ENCODE assay signal across 8 cellular contexts in genomic region chr22:44667829-44668189, GRCh38. TPM values are rescaled to one million over a fixed set of nuclear protein-coding genes. Genes with fewer than 3 reads are reported as not detected.
DNase-seq lines count a peak whose midpoint lies in the region; ATAC-seq and TF ChIP-seq lines count a peak whose summit lies in the region.

No MANE protein-coding gene starts in this region.

- peak overlapping the region; percentile 65 to 95 (median 81) for H3K4me3 Mint-ChIP-seq in CD8-positive, alpha-beta memory T cell

- peak overlapping the region; percentile 85 for H3K27ac ChIP-seq in CD8-positive, alpha-beta memory T cell (ENCODE audit: low read depth, low read length)
- H3K27ac ChIP-seq in heart left ventricle (peak overlapping the region in 9 of 12 donors; percentile 31 to 84 (median 56)), smooth muscle cell (ENCODE audit: low read depth) (no peak overlapping the region)

- H3K4me1 Mint-ChIP-seq in CD8-positive, alpha-beta memory T cell, result peaks cover 71 to 85% (median 73%) of the 10 kb centered on the region in 3 donors

- peaks cover 12% of the 10 kb centered on the region for H4K20me1 ChIP-seq in smooth muscle cell (ENCODE audit: low read depth)

- CTCF ChIA-PET in CD8-positive, alpha-beta memory T cell (lab: Charles Lee), result interaction anchor here (5.6 kb wide), 1 partner anchor 16 kb away, joined by 46 read pairs; no protein-coding TSS in a partner anchor

- peak overlapping the region; percentile 78 to 98 (median 92) for H3K27ac Mint-ChIP-seq in CD8-positive, alpha-beta memory T cell

- peaks cover 82% of the 10 kb centered on the region for H3K4me1 ChIP-seq in CD8-positive, alpha-beta memory T cell (ENCODE audit: insufficient read depth, low read length)
- H3K4me1 ChIP-seq in heart left ventricle (peaks cover 0 to 70% (median 15%) of the 10 kb centered on the region in 12 donors), smooth muscle cell (ENCODE audit: low read depth) (peaks cover 5% of the 10 kb centered on the region)

- H3K27me3 ChIP-seq in CD8-positive, alpha-beta memory T cell (ENCODE audit: insufficient read depth, low read length, poor library complexity, severe bottlenecking), result no peaks in the 10 kb centered on the region
- H3K27me3 ChIP-seq in heart left ventricle, result peaks cover 0 to 10% (median 0%) of the 10 kb centered on the region in 9 donors
- H3K27me3 ChIP-seq in smooth muscle cell (ENCODE audit: low read depth), result no peaks in the 10 kb centered on the region

- peak overlapping the region; percentile 66 for H3K9ac ChIP-seq in smooth muscle cell (ENCODE audit: low read depth)

- peak overlapping the region; percentile 94 for H3K4me2 ChIP-seq in smooth muscle cell

- H3K36me3 ChIP-seq in CD8-positive, alpha-beta memory T cell (ENCODE audit: insufficient read depth, low read length), result no peaks in the 10 kb centered on the region
- H3K36me3 ChIP-seq in heart left ventricle (no peaks in the 10 kb centered on the region), smooth muscle cell (ENCODE audit: low read depth) (no peaks in the 10 kb centered on the region)

- no peaks in the 10 kb centered on the region for H3F3A ChIP-seq in smooth muscle cell (ENCODE audit: low read depth)

- TF ChIP-seq CTCF in heart left ventricle (IDR thresholded peaks at IDR 0.05) (no peak), smooth muscle cell (IDR thresholded peaks at IDR 0.05; ENCODE audit: borderline replicate concordance, insufficient read depth, poor library complexity, severe bottlenecking) (no peak)

- no peak for TF ChIP-seq POLR2A in heart left ventricle (IDR thresholded peaks at IDR 0.05)

- peak; percentile 77 to 91 (median 86) for DNase-seq in CD8-positive, alpha-beta memory T cell
- DNase-seq in activated CD8-positive, alpha-beta memory T cell treated with anti-CD3 and anti-CD28 coated beads, Interleukin-2, amount 50 U/mL, for 1 hour (ENCODE audit: extremely low read depth), result peak; percentile 39
- DNase-seq in heart left ventricle (no peak), smooth muscle cell (lab: John Stamatoyannopoulos, UW; ENCODE audit: unreplicated experiment) (no peak), SKM-1 treated with dmso at 0.1 percent for 144 hours (lab: John Stamatoyannopoulos, UW; ENCODE audit: unreplicated experiment) (no peak), mesenteric fat pad (ENCODE audit: low spot score) (no peak), putamen (ENCODE audit: low spot score) (no peak), NCI-H446 treated with DMSO at 0.1 percent for 48 hours (lab: John Stamatoyannopoulos, UW) (no peak)

- H2AFZ ChIP-seq in smooth muscle cell (ENCODE audit: low read depth), result peak overlapping the region; percentile 78

- intact Hi-C loops in heart left ventricle (cut with DNase I), result no loop called here

- 41 to 50% (median 43%) methylated on average over 7 to 8 of the region's 8 CpGs for WGBS in heart left ventricle, 4 donors
- 38% methylated on average over 8 of the region's 8 CpGs for WGBS in smooth muscle cell (ENCODE audit: low lambda C conversion rate)

- H3K27me3 Mint-ChIP-seq in CD8-positive, alpha-beta memory T cell, result no peaks in the 10 kb centered on the region

- no peaks in the 10 kb centered on the region for H3K9me3 ChIP-seq in CD8-positive, alpha-beta memory T cell (ENCODE audit: low read length)
- H3K9me3 ChIP-seq in heart left ventricle (no peaks in the 10 kb centered on the region), smooth muscle cell (replicated peaks; ENCODE audit: low read depth) (no peaks in the 10 kb centered on the region)

- H3K79me2 ChIP-seq in smooth muscle cell (ENCODE audit: low read depth), result peaks cover 6% of the 10 kb centered on the region

- peaks cover 0 to 5% (median 0%) of the 10 kb centered on the region in 3 donors for H3K36me3 Mint-ChIP-seq in CD8-positive, alpha-beta memory T cell

- no peaks in the 10 kb centered on the region for H3K9me3 Mint-ChIP-seq in CD8-positive, alpha-beta memory T cell

- POLR2A ChIA-PET in CD8-positive, alpha-beta memory T cell (lab: Charles Lee), result interaction anchor here (1.2 to 2.2 kb wide), 3 partner anchors 9 to 487 kb away, joined by 3 to 7 read pairs (median 6); partner anchors contain the start of gene PARVG

- peak overlapping the region; percentile 56 for H3K4me3 ChIP-seq in CD8-positive, alpha-beta memory T cell (ENCODE audit: low read length)
- H3K4me3 ChIP-seq in heart left ventricle (peak overlapping the region in 11 of 12 donors; percentile 40 to 88 (median 59)), smooth muscle cell (peak overlapping the region; percentile 84)

- no peak for ATAC-seq in heart left ventricle

RNA-seq across cellular contexts. Expression of gene PRR5, which starts 34.2 kb away (rescaled TPM):
- total RNA-seq in CD8-positive, alpha-beta memory T cell, result 10 to 100 TPM; 26.4 to 29.9 TPM
- 175 TPM for polyA plus RNA-seq in CD8-positive, alpha-beta memory T cell
- total RNA-seq in heart left ventricle (1 to 10 TPM; 1.6 to 9.5 (median 2.2) TPM), smooth muscle cell (9.1 and 16.3 TPM in 2 replicates), mesenteric fat pad (38.9 TPM)
- polyA plus RNA-seq in heart left ventricle (1 to 10 TPM; 2.0 to 2.2 TPM), smooth muscle cell (21.6 and 25.5 TPM in 2 replicates)

Comparison
In these comparisons a context has a peak if more than half of its experiments do, and no peak if none do; other contexts are left out.
1. DNase-seq: peak in CD8-positive, alpha-beta memory T cell (5 of 5) and activated CD8-positive, alpha-beta memory T cell treated with anti-CD3 and anti-CD28 coated beads, Interleukin-2, amount 50 U/mL, for 1 hour (single experiment); none in heart left ventricle (0 of 5), smooth muscle cell (single experiment), SKM-1 treated with dmso at 0.1 percent for 144 hours (single experiment), mesenteric fat pad (single experiment), putamen (single experiment) and NCI-H446 treated with DMSO at 0.1 percent for 48 hours (single experiment).
2. Peak in every context shown above with its lines, with median percentiles within 50 percentile points of each other: H3K4me3 ChIP-seq.